Comparison of ENCODE assay signal across 10 cellular contexts in genomic region chr2:197158138-197158537, GRCh38.
DNase-seq lines count a peak whose midpoint lies in the region; ATAC-seq and TF ChIP-seq lines count a peak whose summit lies in the region.
"Had no signal": no experiment of that assay in that cellular context is flagged by ENCODE, and none has a peak within 500 bp of the region (broad histone marks: within the 10 kb centered on the region; RNA-seq: fewer than 3 reads in every experiment).

No MANE protein-coding gene starts in this region.

- H3K27me3 Mint-ChIP-seq in stimulated activated naive CD8-positive, alpha-beta T cell treated with anti-CD3 and anti-CD28 coated beads, Interleukin-15, Interleukin-2, amounts not matched to agents 100 ng/mL and 50 ng/mL, for 24 hours: no peaks in the 10 kb centered on the region
- H3K27me3 Mint-ChIP-seq in activated naive CD8-positive, alpha-beta T cell treated with anti-CD3 and anti-CD28 coated beads, Interleukin-2, amount 50 U/mL, for 24 hours: no peaks in the 10 kb centered on the region

- no peak overlapping the region for H4K91ac ChIP-seq in trophoblast cell (ENCODE audit: low read depth, low read length)

- peak overlapping the region; percentile 92 for H3K27ac Mint-ChIP-seq in stimulated activated naive CD8-positive, alpha-beta T cell treated with anti-CD3 and anti-CD28 coated beads, Interleukin-15, Interleukin-2, amounts not matched to agents 100 ng/mL and 50 ng/mL, for 24 hours
- peak overlapping the region; percentile 94 for H3K27ac Mint-ChIP-seq in activated naive CD8-positive, alpha-beta T cell treated with anti-CD3 and anti-CD28 coated beads, Interleukin-2, amount 50 U/mL, for 24 hours

- H4K8ac ChIP-seq in trophoblast cell (ENCODE audit: low read depth, low read length): no peak overlapping the region

- H3K79me2 ChIP-seq in trophoblast cell (ENCODE audit: control insufficient read depth, insufficient read depth, low read length, poor library complexity): no peaks in the 10 kb centered on the region

- H3K14ac ChIP-seq in trophoblast cell (ENCODE audit: low read length): no peak overlapping the region

- TF ChIP-seq POLR2A in erythroblast (IDR thresholded peaks at IDR 0.05; ENCODE audit: low read length): no peak

- H3K4me2 ChIP-seq in trophoblast cell (ENCODE audit: low read length): no peak overlapping the region

- no peak overlapping the region for H3K4ac ChIP-seq in trophoblast cell (ENCODE audit: low read depth, low read length)

- no peak overlapping the region for H3K18ac ChIP-seq in trophoblast cell (ENCODE audit: low read length)

- no peaks in the 10 kb centered on the region for H3K36me3 ChIP-seq in trophoblast cell (ENCODE audit: control insufficient read depth in 1 of 2, insufficient read depth in 2 of 2, low read length in 2 of 2)

- no peaks in the 10 kb centered on the region for H3K79me1 ChIP-seq in trophoblast cell (ENCODE audit: low read length)

- no peak overlapping the region for H3K23ac ChIP-seq in trophoblast cell (ENCODE audit: low read length)

- no peaks in the 10 kb centered on the region for H3K27me3 ChIP-seq in trophoblast cell (ENCODE audit: insufficient read depth, low read length)

- no peak overlapping the region for H2BK120ac ChIP-seq in trophoblast cell (ENCODE audit: insufficient read depth, low read length, poor library complexity)

- no CpG with 5 or more reads among the region's 7 CpGs for WGBS in trophoblast cell (ENCODE audit: extremely low coverage, insufficient coverage, insufficient read length)

- no peak overlapping the region for H3K9ac ChIP-seq in trophoblast cell (ENCODE audit: low read length)

- H3K4me1 ChIP-seq in trophoblast cell (ENCODE audit: control insufficient read depth in 1 of 2, insufficient read depth in 2 of 2, low read length in 2 of 2): peaks cover 0 to 1% of the 10 kb centered on the region in 2 experiments

- H2BK5ac ChIP-seq in trophoblast cell (ENCODE audit: low read depth, low read length, poor library complexity): no peak overlapping the region

- H3K9me3 Mint-ChIP-seq in stimulated activated naive CD8-positive, alpha-beta T cell treated with anti-CD3 and anti-CD28 coated beads, Interleukin-15, Interleukin-2, amounts not matched to agents 100 ng/mL and 50 ng/mL, for 24 hours: peaks cover 3% of the 10 kb centered on the region
- peaks cover 13% of the 10 kb centered on the region for H3K9me3 Mint-ChIP-seq in activated naive CD8-positive, alpha-beta T cell treated with anti-CD3 and anti-CD28 coated beads, Interleukin-2, amount 50 U/mL, for 24 hours

- no peak overlapping the region for H2AK5ac ChIP-seq in trophoblast cell (ENCODE audit: low read length)

- H2AFZ ChIP-seq in trophoblast cell (ENCODE audit: insufficient read depth, low read length, poor library complexity): no peak overlapping the region

- H4K12ac ChIP-seq in trophoblast cell (ENCODE audit: low read depth, low read length): no peak overlapping the region

- H2BK12ac ChIP-seq in trophoblast cell (ENCODE audit: low read length): no peak overlapping the region

- H3K4me3 ChIP-seq in trophoblast cell (ENCODE audit: low read depth, low read length): no peak overlapping the region

- H3K27ac ChIP-seq in trophoblast cell (ENCODE audit: low read depth, low read length): no peak overlapping the region
- H3K27ac ChIP-seq: RWPE1 had no signal

- no peak for DNase-seq in stimulated activated naive CD8-positive, alpha-beta T cell treated with anti-CD3 and anti-CD28 coated beads, Interleukin-15, Interleukin-2, amounts not matched to agents 100 U/mL and 50 U/mL, for 24 hours
- no peak for DNase-seq in activated naive CD8-positive, alpha-beta T cell treated with anti-CD3 and anti-CD28 coated beads, Interleukin-2, amount 50 U/mL, for 24 hours
- DNase-seq in myocyte (ENCODE audit: low read depth) (peak; percentile 30), NCI-H2029 treated with DMSO at 0.1 percent for 48 hours (lab: John Stamatoyannopoulos, UW) (no peak), trophoblast cell (no peak), erythroblast (lab: John Stamatoyannopoulos, UW) (no peak)
- DNase-seq in activated effector memory CD4-positive, alpha-beta T cell treated with Interleukin-2 at 50 U/mL for 16 hours: no peak
- DNase-seq: NCI-H345 had no signal

- H3K4me1 Mint-ChIP-seq in stimulated activated naive CD8-positive, alpha-beta T cell treated with anti-CD3 and anti-CD28 coated beads, Interleukin-15, Interleukin-2, amounts not matched to agents 100 ng/mL and 50 ng/mL, for 24 hours (ENCODE audit: low read depth): peaks cover 92% of the 10 kb centered on the region
- peaks cover 94% of the 10 kb centered on the region for H3K4me1 Mint-ChIP-seq in activated naive CD8-positive, alpha-beta T cell treated with anti-CD3 and anti-CD28 coated beads, Interleukin-2, amount 50 U/mL, for 24 hours

- peak overlapping the region; percentile 43 for H3K4me3 Mint-ChIP-seq in stimulated activated naive CD8-positive, alpha-beta T cell treated with anti-CD3 and anti-CD28 coated beads, Interleukin-15, Interleukin-2, amounts not matched to agents 100 ng/mL and 50 ng/mL, for 24 hours
- peak overlapping the region; percentile 52 for H3K4me3 Mint-ChIP-seq in activated naive CD8-positive, alpha-beta T cell treated with anti-CD3 and anti-CD28 coated beads, Interleukin-2, amount 50 U/mL, for 24 hours

- no peaks in the 10 kb centered on the region for H3K9me3 ChIP-seq in trophoblast cell (ENCODE audit: insufficient read depth, low read depth, low read length)

- no peak for ATAC-seq in stimulated activated naive CD8-positive, alpha-beta T cell treated with anti-CD3 and anti-CD28 coated beads, Interleukin-15, Interleukin-2, amounts not matched to agents 100 U/mL and 50 U/mL, for 24 hours
- ATAC-seq in activated naive CD8-positive, alpha-beta T cell treated with anti-CD3 and anti-CD28 coated beads, Interleukin-2, amount 50 U/mL, for 24 hours: no peak

- peaks cover 39% of the 10 kb centered on the region for H3K36me3 Mint-ChIP-seq in stimulated activated naive CD8-positive, alpha-beta T cell treated with anti-CD3 and anti-CD28 coated beads, Interleukin-15, Interleukin-2, amounts not matched to agents 100 ng/mL and 50 ng/mL, for 24 hours (ENCODE audit: low read depth)
- peaks cover 35% of the 10 kb centered on the region for H3K36me3 Mint-ChIP-seq in activated naive CD8-positive, alpha-beta T cell treated with anti-CD3 and anti-CD28 coated beads, Interleukin-2, amount 50 U/mL, for 24 hours (ENCODE audit: low read depth)
